ENCODE assay signal across 20 cellular contexts in the genomic region with DNA sequence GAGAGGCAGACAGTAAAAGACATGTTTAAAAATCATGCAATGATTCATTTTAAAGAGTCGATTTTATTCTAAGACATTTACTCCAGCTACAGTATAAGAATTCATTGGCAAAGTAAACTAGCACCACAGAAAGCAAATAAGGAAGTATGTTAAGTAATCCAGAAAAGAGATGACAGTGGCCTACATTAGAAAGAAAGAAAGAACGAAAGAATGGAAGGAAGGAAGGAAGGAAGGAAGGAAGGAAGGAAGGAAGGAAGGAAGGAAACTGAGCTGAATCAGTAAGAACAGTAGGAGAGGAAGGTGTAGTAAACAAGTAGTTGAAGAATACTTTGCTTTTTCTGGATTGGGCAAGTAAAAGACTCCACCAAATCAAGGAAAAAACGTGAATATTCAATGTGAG.
"Had no signal": no experiment of that assay in that cellular context is flagged by ENCODE, and none has a peak within 500 bp of the region (broad histone marks: within the 10 kb centered on the region; RNA-seq: fewer than 3 reads in every experiment).

No MANE protein-coding gene starts in this region.

- H3K4me3 ChIP-seq: adrenal gland, esophagus squamous epithelium, pancreas, right lobe of liver, stomach, testis had no signal

- H3K4me3 Mint-ChIP-seq: activated B cell treated with CpG ODN at 0.5 μM for 24 hours; activated naive CD4-positive, alpha-beta T cell treated with anti-CD3 and anti-CD28 coated beads, Interleukin-2, amount 50 U/mL, for 24 hours; type B pancreatic cell had no signal

- H3K9me3 ChIP-seq: adrenal gland, esophagus squamous epithelium, pancreas, right lobe of liver, stomach, testis had no signal

- H3K9me3 Mint-ChIP-seq: activated B cell treated with CpG ODN at 0.5 μM for 24 hours; activated naive CD4-positive, alpha-beta T cell treated with anti-CD3 and anti-CD28 coated beads, Interleukin-2, amount 50 U/mL, for 24 hours; naive thymus-derived CD8-positive, alpha-beta T cell; type B pancreatic cell had no signal

- ATAC-seq: naive thymus-derived CD8-positive, alpha-beta T cell; pancreas; right lobe of liver had no signal

- H3K27me3 Mint-ChIP-seq: activated B cell treated with CpG ODN at 0.5 μM for 24 hours; activated naive CD4-positive, alpha-beta T cell treated with anti-CD3 and anti-CD28 coated beads, Interleukin-2, amount 50 U/mL, for 24 hours; naive thymus-derived CD8-positive, alpha-beta T cell; type B pancreatic cell had no signal

- DNase-seq: activated B cell treated with CpG ODN at 0.5 μM for 24 hours; activated CD4-positive, alpha-beta T cell treated with anti-CD3 and anti-CD28 coated beads for 4 hours; activated CD8-positive, alpha-beta memory T cell treated with anti-CD3 and anti-CD28 coated beads, Interleukin-2, amount 50 U/mL, for 4 hours; activated gamma-delta T cell; activated T-cell treated with anti-CD3 and anti-CD28 coated beads, Interleukin-2, amount 50 U/mL, for 48 hours; adrenal gland; cerebellar nuclear complex; effector CD8-positive, alpha-beta T cell; esophagus squamous epithelium; mesenchymal stem cell; naive thymus-derived CD8-positive, alpha-beta T cell; pancreas; right lobe of liver; small intestine; stimulated activated CD4-positive, alpha-beta T cell treated with anti-CD3 and anti-CD28 coated beads, Interleukin-15, amount 100 ng/mL, for 24 hours; stimulated activated CD4-positive, alpha-beta T cell treated with anti-CD3 and anti-CD28 coated beads, Interleukin-2, amount 100 ng/mL, for 48 hours; stomach; testis had no signal

- H3K4me1 ChIP-seq: adrenal gland, esophagus squamous epithelium, pancreas, right lobe of liver, testis had no signal

- H3K27ac Mint-ChIP-seq: activated B cell treated with CpG ODN at 0.5 μM for 24 hours; activated naive CD4-positive, alpha-beta T cell treated with anti-CD3 and anti-CD28 coated beads, Interleukin-2, amount 50 U/mL, for 24 hours; type B pancreatic cell had no signal

- H3K27ac ChIP-seq: adrenal gland, esophagus squamous epithelium, pancreas, right lobe of liver, stomach, testis had no signal

- H3K27me3 ChIP-seq: adrenal gland, esophagus squamous epithelium, pancreas, right lobe of liver, stomach, testis had no signal
